ENCODE assay signal across 8 cellular contexts in genomic region chr12:117063162-117063911, GRCh38. TPM values are rescaled to one million over a fixed set of nuclear protein-coding genes. Genes with fewer than 3 reads are reported as not detected.
DNase-seq lines count a peak whose midpoint lies in the region; ATAC-seq and TF ChIP-seq lines count a peak whose summit lies in the region.

No MANE protein-coding gene starts in this region.

- no peaks in the 10 kb centered on the region for H3K9me3 Mint-ChIP-seq in activated T-cell treated with anti-CD3 and anti-CD28 coated beads, Interleukin-2, amount 50 U/mL, for 72 hours
- H3K9me3 Mint-ChIP-seq in osteocyte (ENCODE audit: unreplicated experiment), result no peaks in the 10 kb centered on the region

- peak; percentile 26 to 31 for DNase-seq in activated T-cell treated with anti-CD3 and anti-CD28 coated beads, Interleukin-2, amount 50 U/mL, for 72 hours
- DNase-seq in mucosa of gallbladder (ENCODE audit: low spot score) (peak; percentile 51), osteocyte (ENCODE audit: extremely low spot score, unreplicated experiment) (no peak), NCI-H2227 (lab: John Stamatoyannopoulos, UW; ENCODE audit: unreplicated experiment) (no peak), NCI-H1436 (lab: John Stamatoyannopoulos, UW) (no peak)

- peak overlapping the region; percentile 85 for H3K27ac Mint-ChIP-seq in activated T-cell treated with anti-CD3 and anti-CD28 coated beads, Interleukin-2, amount 50 U/mL, for 72 hours
- H3K27ac Mint-ChIP-seq in osteocyte (ENCODE audit: unreplicated experiment), result no peak overlapping the region

- H3K27me3 Mint-ChIP-seq in activated T-cell treated with anti-CD3 and anti-CD28 coated beads, Interleukin-2, amount 50 U/mL, for 72 hours (ENCODE audit: low read depth), result no peaks in the 10 kb centered on the region
- peaks cover 41% of the 10 kb centered on the region for H3K27me3 Mint-ChIP-seq in osteocyte (ENCODE audit: unreplicated experiment)

- no peak for TF ChIP-seq CTCF in osteocyte (IDR thresholded peaks at IDR 0.05)

- H3K4me1 Mint-ChIP-seq in activated T-cell treated with anti-CD3 and anti-CD28 coated beads, Interleukin-2, amount 50 U/mL, for 72 hours (ENCODE audit: low read depth), result peaks cover 23% of the 10 kb centered on the region
- H3K4me1 Mint-ChIP-seq in osteocyte (ENCODE audit: unreplicated experiment), result no peaks in the 10 kb centered on the region

- H3K36me3 Mint-ChIP-seq in activated T-cell treated with anti-CD3 and anti-CD28 coated beads, Interleukin-2, amount 50 U/mL, for 72 hours (ENCODE audit: insufficient read depth in 2 of 2), result no peaks in the 10 kb centered on the region
- no peaks in the 10 kb centered on the region for H3K36me3 Mint-ChIP-seq in osteocyte (ENCODE audit: unreplicated experiment)

- ATAC-seq in GM18868 (IDR thresholded peaks at IDR 0.05; ENCODE audit: unreplicated experiment) (peak; percentile 67), HG03159 (IDR thresholded peaks at IDR 0.05; ENCODE audit: unreplicated experiment) (peak; percentile 54), HG02610 (IDR thresholded peaks at IDR 0.05; ENCODE audit: unreplicated experiment) (no peak)
- ATAC-seq in activated T-cell treated with anti-CD3 and anti-CD28 coated beads, Interleukin-2, amount 50 U/mL, for 72 hours (replicated peaks in 1 of 2), result peak; percentile 69 to 76

- peak overlapping the region; percentile 68 to 73 for H3K4me3 Mint-ChIP-seq in activated T-cell treated with anti-CD3 and anti-CD28 coated beads, Interleukin-2, amount 50 U/mL, for 72 hours
- no peak overlapping the region for H3K4me3 Mint-ChIP-seq in osteocyte (ENCODE audit: unreplicated experiment)

RNA-seq across cellular contexts. Expression of gene TESC, which starts 35.9 kb away (rescaled TPM):
- total RNA-seq in activated T-cell treated with anti-CD3 and anti-CD28 coated beads, Interleukin-2, amount 50 U/mL, for 72 hours, result 10 to 100 TPM; 32.4 to 42.0 TPM
- 260 TPM for total RNA-seq in mucosa of gallbladder
- total RNA-seq in osteocyte, result not detected in 2 replicates

Comparison
In these comparisons a context has a peak if more than half of its experiments do, and no peak if none do; other contexts are left out.
1. DNase-seq: peak in activated T-cell treated with anti-CD3 and anti-CD28 coated beads, Interleukin-2, amount 50 U/mL, for 72 hours (2 of 2) and mucosa of gallbladder (single experiment); none in osteocyte (single experiment), NCI-H2227 (single experiment) and NCI-H1436 (single experiment).
2. RNA of gene TESC, which starts 35.9 kb away (total RNA-seq): 260 TPM in mucosa of gallbladder (single experiment) and 32.4 to 42.0 TPM in activated T-cell treated with anti-CD3 and anti-CD28 coated beads, Interleukin-2, amount 50 U/mL, for 72 hours; not detected in osteocyte; every median in the first group is over 10 times any median in the second.